ENCODE assay signal across 1 cellular context in the genomic region with DNA sequence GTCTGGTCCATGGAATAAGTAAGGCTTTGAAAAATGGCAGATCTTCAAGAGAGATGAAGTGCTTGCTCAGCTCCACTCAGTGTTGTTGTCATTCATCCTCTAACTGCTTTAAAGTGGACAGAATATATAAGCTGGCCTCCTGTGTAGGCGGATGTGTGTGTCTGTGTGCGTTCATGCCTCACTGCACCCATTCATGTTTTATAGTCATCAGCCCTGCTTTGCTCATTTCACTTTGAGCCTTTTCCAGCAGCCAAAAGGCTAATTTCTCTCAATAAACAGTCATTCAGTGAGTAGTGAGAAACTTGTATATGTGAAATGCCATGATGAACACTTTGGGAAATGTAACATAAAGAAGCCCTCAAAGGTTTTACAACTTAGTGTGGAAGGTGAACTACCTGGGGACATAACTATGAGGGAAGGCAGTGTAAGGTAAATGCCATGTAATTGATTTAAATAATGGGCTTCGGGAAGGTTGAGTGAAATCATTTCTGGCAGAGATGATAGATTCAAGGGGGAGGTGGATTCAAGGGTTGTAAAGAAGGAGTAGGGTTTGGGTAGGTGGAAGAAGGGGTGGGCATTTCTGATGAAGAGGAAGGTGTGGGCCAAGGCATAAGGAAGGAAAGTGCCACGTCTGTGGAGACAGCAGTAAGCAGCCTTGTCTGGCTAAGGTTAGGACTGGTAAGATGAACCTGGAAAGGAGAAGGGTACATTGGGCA.
TF ChIP-seq lines count a peak whose summit lies in the region.

No MANE protein-coding gene starts in this region.

TF ChIP-seq in WTC11, 78 proteins besides CTCF, POLR2A, EP300 and RAD21 (continued from another document):
- TF ChIP-seq, protein P1, sequence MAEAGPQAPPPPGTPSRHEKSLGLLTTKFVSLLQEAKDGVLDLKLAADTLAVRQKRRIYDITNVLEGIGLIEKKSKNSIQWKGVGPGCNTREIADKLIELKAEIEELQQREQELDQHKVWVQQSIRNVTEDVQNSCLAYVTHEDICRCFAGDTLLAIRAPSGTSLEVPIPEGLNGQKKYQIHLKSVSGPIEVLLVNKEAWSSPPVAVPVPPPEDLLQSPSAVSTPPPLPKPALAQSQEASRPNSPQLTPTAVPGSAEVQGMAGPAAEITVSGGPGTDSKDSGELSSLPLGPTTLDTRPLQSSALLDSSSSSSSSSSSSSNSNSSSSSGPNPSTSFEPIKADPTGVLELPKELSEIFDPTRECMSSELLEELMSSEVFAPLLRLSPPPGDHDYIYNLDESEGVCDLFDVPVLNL (CRISPR knock-in tag; IDR thresholded peaks at IDR 0.05; ENCODE audit: borderline replicate concordance, low read depth): no peak
- TF ChIP-seq SMAD4 (CRISPR knock-in tag; IDR thresholded peaks at IDR 0.05) (no peak), NFE2L1 (CRISPR knock-in tag; IDR thresholded peaks at IDR 0.05) (no peak)
- TF ChIP-seq, protein P2, sequence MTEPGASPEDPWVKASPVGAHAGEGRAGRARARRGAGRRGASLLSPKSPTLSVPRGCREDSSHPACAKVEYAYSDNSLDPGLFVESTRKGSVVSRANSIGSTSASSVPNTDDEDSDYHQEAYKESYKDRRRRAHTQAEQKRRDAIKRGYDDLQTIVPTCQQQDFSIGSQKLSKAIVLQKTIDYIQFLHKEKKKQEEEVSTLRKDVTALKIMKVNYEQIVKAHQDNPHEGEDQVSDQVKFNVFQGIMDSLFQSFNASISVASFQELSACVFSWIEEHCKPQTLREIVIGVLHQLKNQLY (CRISPR knock-in tag; IDR thresholded peaks at IDR 0.05): no peak
